Comparison of ENCODE assay signal across 11 cellular contexts in the genomic region with DNA sequence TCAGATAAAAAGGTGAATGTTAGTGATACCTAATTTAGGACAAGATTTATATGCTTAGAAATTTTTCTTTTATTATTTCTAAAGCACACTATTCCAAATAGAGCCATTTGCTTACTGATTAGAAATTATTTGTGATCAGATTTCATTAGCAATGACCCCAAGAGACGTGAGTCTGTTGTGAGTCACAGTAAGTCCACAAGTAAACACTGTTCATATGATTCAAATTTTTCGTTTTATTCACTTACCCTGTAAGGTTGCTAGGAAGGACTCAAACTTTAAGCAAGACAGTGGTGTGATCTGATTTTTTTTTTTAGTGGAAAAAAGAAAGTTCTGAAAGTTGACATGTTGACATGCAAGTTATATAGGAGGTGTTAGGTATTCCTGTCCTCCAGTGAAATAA. TPM values are rescaled to one million over a fixed set of nuclear protein-coding genes. Genes with fewer than 3 reads are reported as not detected.
DNase-seq lines count a peak whose midpoint lies in the region; ATAC-seq and TF ChIP-seq lines count a peak whose summit lies in the region.
"Had no signal": no experiment of that assay in that cellular context is flagged by ENCODE, and none has a peak within 500 bp of the region (broad histone marks: within the 10 kb centered on the region; RNA-seq: fewer than 3 reads in every experiment).

No MANE protein-coding gene starts in this region.

- ATAC-seq in left lung = peak; percentile 67
- no peak for ATAC-seq in thoracic aorta (ENCODE audit: insufficient number of reproducible peaks, low FRiP score, low read depth)
- ATAC-seq in GM18502 (IDR thresholded peaks at IDR 0.05; ENCODE audit: poor library complexity, unreplicated experiment) = no peak
- no peak for ATAC-seq in HG03095 (IDR thresholded peaks at IDR 0.05; ENCODE audit: unreplicated experiment)
- no peak for ATAC-seq in HG03097 (IDR thresholded peaks at IDR 0.05; ENCODE audit: low FRiP score, unreplicated experiment)

- H3K36me3 ChIP-seq in Karpas-422 (ENCODE audit: insufficient read depth, low read length) (no peaks in the 10 kb centered on the region), breast epithelium (no peaks in the 10 kb centered on the region), left lung (peaks cover 0 to 28% of the 10 kb centered on the region in 2 donors), thoracic aorta (no peaks in the 10 kb centered on the region)

- no peak overlapping the region for H3K4me3 ChIP-seq in Karpas-422 (ENCODE audit: low read length)
- H3K4me3 ChIP-seq in breast epithelium = peak overlapping the region; percentile 43 to 61 (median 44)
- peak overlapping the region; percentile 18 to 47 for H3K4me3 ChIP-seq in left lung
- peak overlapping the region; percentile 78 for H3K4me3 ChIP-seq in thoracic aorta

- TF ChIP-seq CTCF in breast epithelium (IDR thresholded peaks at IDR 0.05) (no peak), left lung (IDR thresholded peaks at IDR 0.05) (no peak), thoracic aorta (IDR thresholded peaks at IDR 0.05) (no peak)

- intact Hi-C loops in breast epithelium (cut with DNase I; ENCODE audit: low total_unique reads) (loop anchor here (10.0 kb wide), 1 partner anchor 1358 kb away; no protein-coding TSS in a partner anchor), left lung (cut with DNase I) (no loop called here)

- H3K27me3 ChIP-seq in Karpas-422 (ENCODE audit: low read length) = no peaks in the 10 kb centered on the region
- H3K27me3 ChIP-seq in breast epithelium = no peaks in the 10 kb centered on the region
- no peaks in the 10 kb centered on the region for H3K27me3 ChIP-seq in left lung
- H3K27me3 ChIP-seq in thoracic aorta (replicated peaks; ENCODE audit: insufficient read depth) = no peaks in the 10 kb centered on the region

- peak overlapping the region; percentile 69 for H3K4me2 ChIP-seq in Karpas-422 (ENCODE audit: low read depth, low read length, poor library complexity, severe bottlenecking)

- H3K9me2 ChIP-seq in Karpas-422 (replicated peaks; ENCODE audit: insufficient read depth, low read length) = no peaks in the 10 kb centered on the region

- H2AFZ ChIP-seq in Karpas-422 (ENCODE audit: low read length) = no peak overlapping the region

- peaks cover 12% of the 10 kb centered on the region for H3K4me1 ChIP-seq in Karpas-422 (ENCODE audit: low read length)
- no peaks in the 10 kb centered on the region for H3K4me1 ChIP-seq in breast epithelium
- H3K4me1 ChIP-seq in left lung = peaks cover 6 to 47% of the 10 kb centered on the region in 2 donors
- H3K4me1 ChIP-seq in thoracic aorta (ENCODE audit: control insufficient read depth in 1 of 2, low read depth in 2 of 2) = peaks cover 10 to 21% of the 10 kb centered on the region in 2 donors

- DNase-seq in Karpas-422 (no peak), breast epithelium (ENCODE audit: low spot score in 2 of 2) (no peak), left lung (no peak), thoracic aorta (ENCODE audit: low spot score) (no peak), HUDEP-2 (lab: John Stamatoyannopoulos, UW; ENCODE audit: unreplicated experiment in 76 of 76) (no peak)
- DNase-seq: central memory CD4-positive, alpha-beta T cell; NCI-H2171 treated with DMSO at 0.1 percent for 48 hours; posterior cingulate gyrus had no signal

- no peaks in the 10 kb centered on the region for H4K20me1 ChIP-seq in Karpas-422 (ENCODE audit: insufficient read depth, low read depth, low read length)

- H3K9ac ChIP-seq in Karpas-422 (ENCODE audit: low read length) = no peak overlapping the region

- H3K79me2 ChIP-seq in Karpas-422 (ENCODE audit: low read length) = no peaks in the 10 kb centered on the region

- H3K27ac ChIP-seq in Karpas-422 (ENCODE audit: low read length) (no peak overlapping the region), breast epithelium (peak overlapping the region in 1 of 2 donors; percentile 81), left lung (peak overlapping the region; percentile 91 to 95), thoracic aorta (no peak overlapping the region)

- no peak for TF ChIP-seq POLR2A in breast epithelium (IDR thresholded peaks at IDR 0.05)

- H3K9me3 ChIP-seq in Karpas-422 (ENCODE audit: low read length) (no peaks in the 10 kb centered on the region), breast epithelium (no peaks in the 10 kb centered on the region), left lung (no peaks in the 10 kb centered on the region), thoracic aorta (no peaks in the 10 kb centered on the region)

RNA-seq across cellular contexts. Expression of a gene that starts 1.2 kb away (rescaled TPM):
- total RNA-seq in Karpas-422 (2014; rRNA removed; shearing (Covaris generic); ENCODE audit: low replicate concordance) = 0.43 and 1.0 TPM in 2 replicates
- total RNA-seq in breast epithelium (10 to 100 TPM; 16.1 to 25.8 (median 16.7) TPM), left lung (10 to 100 TPM; 18.3 to 28.9 TPM), thoracic aorta (10 to 100 TPM; 13.5 to 21.6 TPM)

RNA-seq across cellular contexts. Expression of a gene that starts 7.3 kb away (rescaled TPM):
- total RNA-seq in Karpas-422 (2014; rRNA removed; shearing (Covaris generic); ENCODE audit: low replicate concordance) = 3,939 and 6,611 TPM in 2 replicates
- total RNA-seq in breast epithelium (100 to 1,000 TPM; 165 to 341 (median 206) TPM), left lung (1,000 to 10,000 TPM in 1 of 2 donors, 100 to 1,000 TPM in 1; 941 to 1,081 TPM), thoracic aorta (10 to 100 TPM; 26.1 to 45.4 TPM)

RNA-seq across cellular contexts. Expression of a gene that starts 44.2 kb away (rescaled TPM):
- 53.0 and 62.2 TPM in 2 replicates for total RNA-seq in Karpas-422 (2014; rRNA removed; shearing (Covaris generic); ENCODE audit: low replicate concordance)
- total RNA-seq in breast epithelium = 100 to 1,000 TPM; 100 to 134 (median 112) TPM
- 10 to 100 TPM; 71.6 to 85.7 TPM for total RNA-seq in left lung
- 100 to 1,000 TPM in 1 of 2 donors, 10 to 100 TPM in 1; 56.6 to 158 TPM for total RNA-seq in thoracic aorta

Comparison
In these comparisons a context has a peak if more than half of its experiments do, and no peak if none do; other contexts are left out.
1. H3K27ac ChIP-seq: peak in left lung (2 of 2); none in Karpas-422 (single experiment) and thoracic aorta (0 of 2).